ENCODE assay signal across 16 cellular contexts in genomic region chr6:22442826-22443225, GRCh38.
DNase-seq lines count a peak whose midpoint lies in the region; ATAC-seq, FAIRE-seq and TF ChIP-seq lines count a peak whose summit lies in the region.
"Had no signal": no experiment of that assay in that cellular context is flagged by ENCODE, and none has a peak within 500 bp of the region (broad histone marks: within the 10 kb centered on the region; RNA-seq: fewer than 3 reads in every experiment).

No MANE protein-coding gene starts in this region.

- in situ Hi-C loops in IMR-90 (cut with MboI; ENCODE audit: low sequenced_read_pairs) = no loop called here

- H3K79me1 ChIP-seq in IMR-90 (ENCODE audit: low read depth in 1 of 2, low read length in 2 of 2) (no peaks in the 10 kb centered on the region), H1 (ENCODE audit: low read depth, low read length) (no peaks in the 10 kb centered on the region)

- H2AFZ ChIP-seq in IMR-90 (replicated peaks; ENCODE audit: low read length, poor library complexity) (peak overlapping the region; percentile 74), H1 (ENCODE audit: low read length) (peak overlapping the region; percentile 90)

- no peak overlapping the region for H3K56ac ChIP-seq in IMR-90 (ENCODE audit: extremely low read depth, insufficient read depth, low read length)
- no peak overlapping the region for H3K56ac ChIP-seq in H1 (replicated peaks; ENCODE audit: insufficient read length, low read depth, low read length)

- no peak overlapping the region for H3K4me2 ChIP-seq in IMR-90 (ENCODE audit: low read depth, low read length)
- H3K4me2 ChIP-seq in H1 (ENCODE audit: insufficient read depth in 1 of 2, low read depth in 2 of 2, low read length in 2 of 2) = no peak overlapping the region
- H3K4me2 ChIP-seq: BLaER1 had no signal

- no peak overlapping the region for H3K27ac Mint-ChIP-seq in activated CD4-positive, alpha-beta T cell treated with anti-CD3 and anti-CD28 coated beads, Interleukin-2, amount 10 ng/mL, durations not matched to agents 7 days and 5 days
- H3K27ac Mint-ChIP-seq: immature natural killer cell; stimulated activated naive B cell treated with anti-CD40 and anti-IgM and Interleukin-4, amounts not matched to agents 10 μg/mL and 1 μg/mL and 100 μg/mL, for 72 hours had no signal

- peak overlapping the region; percentile 50 for H4K91ac ChIP-seq in IMR-90 (ENCODE audit: insufficient read depth, low read depth, low read length)
- H4K91ac ChIP-seq in H1 (replicated peaks; ENCODE audit: insufficient read length, low read length) = peak overlapping the region; percentile 17

- dilution Hi-C loops in IMR-90 (cut with HindIII; ENCODE audit: low sequenced_read_pairs, unreplicated experiment) = no loop called here

- no peaks in the 10 kb centered on the region for H3K36me3 ChIP-seq in IMR-90 (ENCODE audit: control insufficient read depth, insufficient read depth, low read length)
- no peaks in the 10 kb centered on the region for H3K36me3 ChIP-seq in H1 (ENCODE audit: control insufficient read depth in 2 of 4, insufficient read depth in 4 of 4, low read length in 3 of 4)
- no peaks in the 10 kb centered on the region for H3K36me3 ChIP-seq in muscle layer of colon (ENCODE audit: insufficient read depth, low read length)
- H3K36me3 ChIP-seq: BLaER1 had no signal

- H2BK120ac ChIP-seq in IMR-90 (ENCODE audit: low read depth, low read length) (peak overlapping the region; percentile 88), H1 (replicated peaks; ENCODE audit: low read depth, low read length) (peak overlapping the region; percentile 92)

- peak overlapping the region; percentile 78; the same call in 2 of the 3 replicates for H2BK15ac ChIP-seq in IMR-90 (ENCODE audit: low read depth, low read length)
- H2BK15ac ChIP-seq in H1 (ENCODE audit: low read length) = no peak overlapping the region

- H3K9me3 Mint-ChIP-seq in activated CD4-positive, alpha-beta T cell treated with anti-CD3 and anti-CD28 coated beads, Interleukin-2, amount 10 ng/mL, durations not matched to agents 7 days and 5 days = no peaks in the 10 kb centered on the region

- H2BK20ac ChIP-seq in IMR-90 (ENCODE audit: low read depth, low read length) (peak overlapping the region; percentile 61; the same call in 1 of the 2 replicates), H1 (ENCODE audit: low read length) (no peak overlapping the region)

- H3K79me2 ChIP-seq in H1 (ENCODE audit: control insufficient read depth in 1 of 2, insufficient read depth in 2 of 2, low read length in 2 of 2) = no peaks in the 10 kb centered on the region

- H3K4me1 ChIP-seq in IMR-90 (ENCODE audit: control insufficient read depth, insufficient read depth, low read length) (0 out of 2 replicates have a peak, but pooled peaks cover 3% of the 10 kb centered on the region), H1 (replicated peaks in 1 of 4; ENCODE audit: control insufficient read depth in 3 of 4, insufficient read depth in 4 of 4, low read length in 3 of 4) (peaks cover 0 to 3% (median 0%) of the 10 kb centered on the region in 4 experiments; a peak in 1 of 7 replicates), muscle layer of colon (ENCODE audit: insufficient read depth, low read length) (no peaks in the 10 kb centered on the region)
- H3K4me1 ChIP-seq: BLaER1 had no signal

- H3K9me3 ChIP-seq in IMR-90 (ENCODE audit: control insufficient read depth, insufficient read depth, low read length) (peaks cover 2% of the 10 kb centered on the region; the same call in 1 of the 2 replicates), H1 (ENCODE audit: insufficient read depth in 2 of 2, low read depth in 1 of 2, low read length in 1 of 2) (no peaks in the 10 kb centered on the region; a peak in 1 of 4 replicates), muscle layer of colon (ENCODE audit: low read length) (no peaks in the 10 kb centered on the region)
- H3K9me3 ChIP-seq: BLaER1 had no signal

- FAIRE-seq in H1 (lab: Jason Lieb, UNC) (no peak), D721Med (lab: Jason Lieb, UNC) (no peak)
- FAIRE-seq: small intestine, urothelium cell line had no signal

- intact Hi-C loops in IMR-90 (cut with micrococcal nuclease) = no loop called here

- H3K14ac ChIP-seq in IMR-90 (replicated peaks; ENCODE audit: low read depth, low read length) = peak overlapping the region; percentile 89
- no peak overlapping the region for H3K14ac ChIP-seq in H1 (ENCODE audit: insufficient read length)

- peak overlapping the region; percentile 99 for H4K5ac ChIP-seq in IMR-90 (ENCODE audit: low read depth, low read length)
- no peak overlapping the region for H4K5ac ChIP-seq in H1 (ENCODE audit: insufficient read length, low read depth, low read length)

- H4K20me1 ChIP-seq in IMR-90 (ENCODE audit: insufficient read depth, low read length) (no peaks in the 10 kb centered on the region), H1 (replicated peaks in 1 of 2; ENCODE audit: control insufficient read depth in 1 of 2, insufficient read depth in 2 of 2, low read length in 2 of 2) (no peaks in the 10 kb centered on the region)
- H4K20me1 ChIP-seq: BLaER1 had no signal

- ATAC-seq in IMR-90 (ENCODE audit: low read depth) (no peak; the same call in 1 of the 2 replicates), HG03039 (IDR thresholded peaks at IDR 0.05; ENCODE audit: unreplicated experiment) (no peak)
- ATAC-seq: stimulated activated naive B cell treated with anti-CD40 and anti-IgM and Interleukin-4, amounts not matched to agents 10 μg/mL and 1 μg/mL and 100 μg/mL, for 72 hours had no signal

- no peak overlapping the region for H3K4me3 Mint-ChIP-seq in activated CD4-positive, alpha-beta T cell treated with anti-CD3 and anti-CD28 coated beads, Interleukin-2, amount 10 ng/mL, durations not matched to agents 7 days and 5 days
- H3K4me3 Mint-ChIP-seq: immature natural killer cell; stimulated activated naive B cell treated with anti-CD40 and anti-IgM and Interleukin-4, amounts not matched to agents 10 μg/mL and 1 μg/mL and 100 μg/mL, for 72 hours had no signal

- H3K27me3 ChIP-seq in IMR-90 (ENCODE audit: control insufficient read depth, insufficient read depth, low read length) = no peaks in the 10 kb centered on the region
- H3K27me3 ChIP-seq in H1 (replicated peaks in 1 of 4; ENCODE audit: control insufficient read depth in 3 of 4, extremely low read depth in 1 of 4, insufficient read depth in 3 of 4, low read length in 3 of 4) = no peaks in the 10 kb centered on the region
- H3K27me3 ChIP-seq in muscle layer of colon (ENCODE audit: control insufficient read depth in 1 of 2, insufficient read depth in 2 of 2, low read length in 2 of 2) = no peaks in the 10 kb centered on the region
- H3K27me3 ChIP-seq: BLaER1 had no signal

- peak overlapping the region; percentile 56; the same call in 1 of the 2 replicates for H3K23ac ChIP-seq in IMR-90 (ENCODE audit: low read depth, low read length)
- no peak overlapping the region for H3K23ac ChIP-seq in H1 (ENCODE audit: insufficient read length)

- TF ChIP-seq CTCF in IMR-90 (conservative IDR thresholded peaks at IDR 0.05; ENCODE audit: low read depth, low read length) (no peak), H1 (IDR thresholded peaks at IDR 0.05; ENCODE audit: control extremely low read depth in 1 of 3, insufficient read depth in 1 of 3, low read depth in 1 of 3, low read length in 3 of 3) (no peak), D721Med (IDR thresholded peaks at IDR 0.05; ENCODE audit: insufficient read depth, missing control alignments) (no peak)

- H2AK5ac ChIP-seq in IMR-90 (ENCODE audit: low read depth, low read length) (no peak overlapping the region; the same call in 1 of the 2 replicates), H1 (ENCODE audit: low read depth, low read length) (no peak overlapping the region)

- peak overlapping the region; percentile 66; the same call in 1 of the 2 replicates for H3K27ac ChIP-seq in IMR-90 (ENCODE audit: insufficient read depth, low read length)
- H3K27ac ChIP-seq in H1 (ENCODE audit: low read depth, low read length) = no peak overlapping the region
- H3K27ac ChIP-seq in muscle layer of colon (ENCODE audit: low read depth, low read length) = peak overlapping the region; percentile 14
- H3K27ac ChIP-seq: BLaER1 had no signal

- POLR2A ChIA-PET in IMR-90 (lab: Charles Lee; ENCODE audit: unreplicated experiment) (no interaction called here), H1 (lab: Charles Lee; ENCODE audit: partially characterized antibody) (no interaction called here)
- POLR2A ChIA-PET in activated CD4-positive, alpha-beta T cell treated with anti-CD3 and anti-CD28 coated beads, Interleukin-2, amount 10 ng/mL, durations not matched to agents 7 days and 5 days (lab: Charles Lee) = interaction anchor here (0.6 kb wide), 1 partner anchor 45 kb away, joined by 3 read pairs; no protein-coding TSS in a partner anchor

- H3K4me1 Mint-ChIP-seq in activated CD4-positive, alpha-beta T cell treated with anti-CD3 and anti-CD28 coated beads, Interleukin-2, amount 10 ng/mL, durations not matched to agents 7 days and 5 days = no peaks in the 10 kb centered on the region
- H3K4me1 Mint-ChIP-seq: immature natural killer cell; stimulated activated naive B cell treated with anti-CD40 and anti-IgM and Interleukin-4, amounts not matched to agents 10 μg/mL and 1 μg/mL and 100 μg/mL, for 72 hours had no signal

- H2BK5ac ChIP-seq in IMR-90 (ENCODE audit: low read depth, low read length, poor library complexity, severe bottlenecking) (peak overlapping the region; percentile 66), H1 (ENCODE audit: low read depth, low read length) (peak overlapping the region; percentile 79; the same call in 1 of the 2 replicates)

- H3K4ac ChIP-seq in IMR-90 (ENCODE audit: low read depth, low read length) = peak overlapping the region; percentile 81
- peak overlapping the region; percentile 83 for H3K4ac ChIP-seq in H1 (replicated peaks; ENCODE audit: insufficient read length, low read depth, low read length)

- CTCF ChIA-PET in IMR-90 (lab: Yijun Ruan, JAX) (no interaction called here), H1 (lab: Charles Lee; ENCODE audit: partially characterized antibody) (interaction anchor here (0.7 to 1.3 kb wide), 3 partner anchors 11 to 482 kb away, joined by 3 to 4 read pairs (median 4); no protein-coding TSS in a partner anchor)
- CTCF ChIA-PET in activated CD4-positive, alpha-beta T cell treated with anti-CD3 and anti-CD28 coated beads, Interleukin-2, amount 10 ng/mL, durations not matched to agents 7 days and 5 days (lab: Charles Lee) = no interaction called here

- H3K9ac ChIP-seq in IMR-90 (ENCODE audit: low read depth, low read length) (no peak overlapping the region), H1 (replicated peaks in 1 of 4; ENCODE audit: extremely low read depth in 1 of 4, low read depth in 3 of 4, low read length in 3 of 4) (no peak overlapping the region), muscle layer of colon (ENCODE audit: low read length) (no peak overlapping the region)
- H3K9ac ChIP-seq: BLaER1 had no signal

- H3K23me2 ChIP-seq in H1 (ENCODE audit: low read depth, low read length) = no peaks in the 10 kb centered on the region

- WGBS in IMR-90 (ENCODE audit: extremely low coverage in 2 of 2, insufficient read length in 1 of 2), 2 experiments = 100% methylated on average over 1 of the region's 1 CpG; no CpG with 5 or more reads in 1 of the 2 experiments
- WGBS in H1 (ENCODE audit: extremely low coverage in 1 of 2, insufficient coverage in 1 of 2, insufficient read length in 1 of 2, insufficient replicate concordance in 2 of 2, low coverage in 1 of 2, low lambda C conversion rate in 2 of 2, missing lambda C conversion rate in 1 of 2), 2 experiments = 100% methylated on average over 1 of the region's 1 CpG; no CpG with 5 or more reads in 1 of the 2 experiments

- no peak overlapping the region for H2BK12ac ChIP-seq in H1 (ENCODE audit: low read depth, low read length)

- H2AK9ac ChIP-seq in IMR-90 (replicated peaks; ENCODE audit: low read depth, low read length, poor library complexity) = peak overlapping the region; percentile 56

- peak overlapping the region; percentile 98 for H3K18ac ChIP-seq in IMR-90 (ENCODE audit: low read depth, low read length)
- H3K18ac ChIP-seq in H1 (ENCODE audit: extremely low read depth, low read length) = no peak overlapping the region

- H4K8ac ChIP-seq in IMR-90 (ENCODE audit: low read depth in 2 of 2, low read length in 2 of 2) (peak overlapping the region; percentile 10 to 85; a peak in 2 of 4 replicates), H1 (ENCODE audit: extremely low read depth, insufficient read depth, low read length) (peak overlapping the region; percentile 41; the same call in 1 of the 2 replicates)

- no peaks in the 10 kb centered on the region for H3K36me3 Mint-ChIP-seq in activated CD4-positive, alpha-beta T cell treated with anti-CD3 and anti-CD28 coated beads, Interleukin-2, amount 10 ng/mL, durations not matched to agents 7 days and 5 days (ENCODE audit: low read depth)
- H3K36me3 Mint-ChIP-seq: immature natural killer cell; stimulated activated naive B cell treated with anti-CD40 and anti-IgM and Interleukin-4, amounts not matched to agents 10 μg/mL and 1 μg/mL and 100 μg/mL, for 72 hours had no signal

- no TSS peak for BruUV-seq in IMR-90 (replicated peaks; lab: Mats Ljungman, UMichigan)

- no peak for TF ChIP-seq EP300 in H1 (IDR thresholded peaks at IDR 0.05; ENCODE audit: borderline replicate concordance in 1 of 2, low read depth in 2 of 2, low read length in 2 of 2)

- TF ChIP-seq RAD21 in IMR-90 (IDR thresholded peaks at IDR 0.05; ENCODE audit: low read length) (no peak), H1 (IDR thresholded peaks at IDR 0.05 in 1 of 2, conservative IDR thresholded peaks at IDR 0.05 in 1 of 2; ENCODE audit: low read depth in 2 of 2, low read length in 2 of 2) (no peak)

- no peak overlapping the region for H3K4me3 ChIP-seq in IMR-90 (ENCODE audit: insufficient read depth, low read depth, low read length)
- H3K4me3 ChIP-seq in H1 (ENCODE audit: extremely low read depth in 1 of 4, insufficient read depth in 2 of 4, low read depth in 3 of 4, low read length in 4 of 4) = no peak overlapping the region
- H3K4me3 ChIP-seq in muscle layer of colon (ENCODE audit: low read depth in 1 of 2, low read length in 2 of 2) = no peak overlapping the region
- H3K4me3 ChIP-seq: BLaER1 had no signal

- H3K27me3 Mint-ChIP-seq in activated CD4-positive, alpha-beta T cell treated with anti-CD3 and anti-CD28 coated beads, Interleukin-2, amount 10 ng/mL, durations not matched to agents 7 days and 5 days = no peaks in the 10 kb centered on the region
- H3K27me3 Mint-ChIP-seq: stimulated activated naive B cell treated with anti-CD40 and anti-IgM and Interleukin-4, amounts not matched to agents 10 μg/mL and 1 μg/mL and 100 μg/mL, for 72 hours had no signal

- TF ChIP-seq POLR2A in IMR-90 (IDR thresholded peaks at IDR 0.05; ENCODE audit: low read depth, low read length) = no peak
- TF ChIP-seq POLR2A in H1 (IDR thresholded peaks at IDR 0.05; ENCODE audit: control extremely low read depth in 1 of 2, low read depth in 2 of 2, low read length in 2 of 2) = no peak

- no peaks in the 10 kb centered on the region; the same call in 1 of the 2 replicates for H3K9me1 ChIP-seq in IMR-90 (ENCODE audit: insufficient read depth, low read length)

- peak; percentile 49 for DNase-seq in EH (ENCODE audit: low read depth)
- DNase-seq in IMR-90 = peak; percentile 36
- DNase-seq in H1 (ENCODE audit: low read depth in 1 of 2, low spot score in 2 of 2) = no peak
- DNase-seq in activated T-cell treated with anti-CD3 and anti-CD28 coated beads, Interleukin-2, amount 50 U/mL, for 48 hours = no peak
- DNase-seq in D721Med (ENCODE audit: insufficient read length, low spot score) = no peak
- DNase-seq in activated CD4-positive, alpha-beta T cell treated with anti-CD3 and anti-CD28 coated beads, Interleukin-2, amount 10 ng/mL, durations not matched to agents 7 days and 5 days = no peak
- DNase-seq: immature natural killer cell; NCI-H1092; NCI-H446 treated with DMSO at 0.1 percent for 48 hours; occipital lobe; small intestine; stimulated activated naive B cell treated with anti-CD40 and anti-IgM and Interleukin-4, amounts not matched to agents 10 μg/mL and 1 μg/mL and 100 μg/mL, for 72 hours had no signal

Comparison
In these comparisons a context has a peak if more than half of its experiments do, and no peak if none do; other contexts are left out.
1. DNase-seq: peak in EH (single experiment) and IMR-90 (single experiment); none in H1 (0 of 2), activated T-cell treated with anti-CD3 and anti-CD28 coated beads, Interleukin-2, amount 50 U/mL, for 48 hours (0 of 2), D721Med (single experiment) and activated CD4-positive, alpha-beta T cell treated with anti-CD3 and anti-CD28 coated beads, Interleukin-2, amount 10 ng/mL, durations not matched to agents 7 days and 5 days (single experiment).